11 cellular contexts compared by ENCODE assay signal in the genomic region with DNA sequence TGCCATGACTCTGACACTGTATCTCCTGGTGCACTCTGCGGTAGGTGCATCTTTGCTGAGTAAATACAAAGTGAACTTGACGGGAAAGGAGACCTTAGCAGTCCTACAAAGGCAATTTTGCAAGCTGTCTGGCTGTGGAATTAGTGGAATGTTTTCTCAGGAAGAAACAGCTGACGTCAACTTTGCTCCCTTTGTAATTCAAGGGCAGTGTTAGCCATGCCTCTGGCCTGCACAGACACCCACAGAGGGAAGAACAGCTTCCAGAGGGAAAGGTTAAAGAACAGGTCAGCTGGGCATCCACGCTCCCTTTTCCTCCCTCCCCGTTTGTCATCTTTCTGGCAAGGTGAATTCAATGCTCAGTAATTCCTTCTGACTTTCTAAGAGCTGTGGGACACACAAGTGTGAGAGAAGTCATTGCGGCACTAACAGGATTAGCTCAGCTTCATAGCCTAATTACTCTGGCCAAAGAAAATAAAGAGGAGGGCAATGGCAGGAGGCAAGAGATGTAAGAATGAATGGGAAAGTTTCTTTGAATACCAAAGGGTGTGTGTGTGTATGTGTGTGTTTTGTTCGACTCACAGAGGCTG.
DNase-seq lines count a peak whose midpoint lies in the region; ATAC-seq and TF ChIP-seq lines count a peak whose summit lies in the region.
"Had no signal": no experiment of that assay in that cellular context is flagged by ENCODE, and none has a peak within 500 bp of the region (broad histone marks: within the 10 kb centered on the region; RNA-seq: fewer than 3 reads in every experiment).

No MANE protein-coding gene starts in this region.

- no peaks in the 10 kb centered on the region for H3K27me3 Mint-ChIP-seq in activated CD4-positive, alpha-beta memory T cell treated with anti-CD3 and anti-CD28 coated beads for 36 hours
- H3K27me3 Mint-ChIP-seq: activated CD4-positive, alpha-beta T cell treated with anti-CD3 and anti-CD28 coated beads, Interleukin-2, amount 10 ng/mL, durations not matched to agents 24 days and 14 days had no signal

- H3K4me3 Mint-ChIP-seq in activated CD4-positive, alpha-beta memory T cell treated with anti-CD3 and anti-CD28 coated beads for 36 hours = no peak overlapping the region
- H3K4me3 Mint-ChIP-seq: activated CD4-positive, alpha-beta T cell treated with anti-CD3 and anti-CD28 coated beads, Interleukin-2, amount 10 ng/mL, durations not matched to agents 24 days and 14 days had no signal

- no peaks in the 10 kb centered on the region; the same call in 1 of the 2 replicates for H3K9me3 ChIP-seq in iPS-20b (ENCODE audit: insufficient read depth, low read depth, low read length)

- H3K4me3 ChIP-seq in cardiac fibroblast (replicated peaks in 1 of 2; ENCODE audit: low read depth in 2 of 2, low read length in 2 of 2) = no peak overlapping the region
- 0 out of 2 replicates have a peak overlapping the region, but pooled peaks have one; percentile 16 for H3K4me3 ChIP-seq in iPS-20b (ENCODE audit: low read length)

- no peak overlapping the region for H3K27ac Mint-ChIP-seq in activated CD4-positive, alpha-beta memory T cell treated with anti-CD3 and anti-CD28 coated beads for 36 hours
- no peak overlapping the region for H3K27ac Mint-ChIP-seq in activated naive CD4-positive, alpha-beta T cell treated with anti-CD3 and anti-CD28 coated beads, Interleukin-2, amount 50 U/mL, for 72 hours
- H3K27ac Mint-ChIP-seq: activated CD4-positive, alpha-beta T cell treated with anti-CD3 and anti-CD28 coated beads, Interleukin-2, amount 10 ng/mL, durations not matched to agents 24 days and 14 days had no signal

- CTCF ChIA-PET in activated CD4-positive, alpha-beta memory T cell treated with anti-CD3 and anti-CD28 coated beads for 36 hours (lab: Charles Lee) = no interaction called here
- CTCF ChIA-PET in RWPE1 (lab: Yijun Ruan, JAX) = interaction anchor here (0.6 kb wide), 1 partner anchor 693 kb away, joined by 3 read pairs; no protein-coding TSS in a partner anchor

- DNase-seq in H4 (ENCODE audit: low spot score) (peak; percentile 6), cardiac fibroblast (ENCODE audit: low read depth in 2 of 2) (peak; percentile 10 to 59), renal cortical epithelial cell (ENCODE audit: low read depth) (peak; percentile 80), NCI-H345 treated with DMSO at 0.1 percent for 48 hours (lab: John Stamatoyannopoulos, UW; ENCODE audit: unreplicated experiment) (no peak), RWPE1 (ENCODE audit: low spot score) (no peak)
- no peak for DNase-seq in activated CD4-positive, alpha-beta memory T cell treated with anti-CD3 and anti-CD28 coated beads for 36 hours
- DNase-seq in activated naive CD4-positive, alpha-beta T cell treated with anti-CD3 and anti-CD28 coated beads, Interleukin-2, amount 50 U/mL, for 72 hours (ENCODE audit: low spot score in 2 of 2) = no peak
- DNase-seq: activated CD4-positive, alpha-beta T cell treated with anti-CD3 and anti-CD28 coated beads, Interleukin-2, amount 10 ng/mL, durations not matched to agents 24 days and 14 days; Calu3; OCI-M1 had no signal

- peaks cover 9% of the 10 kb centered on the region for H3K9me3 Mint-ChIP-seq in activated CD4-positive, alpha-beta memory T cell treated with anti-CD3 and anti-CD28 coated beads for 36 hours
- H3K9me3 Mint-ChIP-seq in activated naive CD4-positive, alpha-beta T cell treated with anti-CD3 and anti-CD28 coated beads, Interleukin-2, amount 50 U/mL, for 72 hours = peaks cover 0 to 4% of the 10 kb centered on the region in 2 donors
- H3K9me3 Mint-ChIP-seq: activated CD4-positive, alpha-beta T cell treated with anti-CD3 and anti-CD28 coated beads, Interleukin-2, amount 10 ng/mL, durations not matched to agents 24 days and 14 days had no signal

- peaks cover 17% of the 10 kb centered on the region for H3K4me1 ChIP-seq in iPS-20b (ENCODE audit: insufficient read depth, low read length)

- TF ChIP-seq CTCF in cardiac fibroblast (IDR thresholded peaks at IDR 0.05; ENCODE audit: low read depth, low read length) (no peak), RWPE1 (conservative IDR thresholded peaks at IDR 0.05; ENCODE audit: low read depth) (no peak)

- no peak overlapping the region for H3K27ac ChIP-seq in iPS-20b (ENCODE audit: low read length)
- no peak overlapping the region for H3K27ac ChIP-seq in RWPE1

- POLR2A ChIA-PET in activated CD4-positive, alpha-beta memory T cell treated with anti-CD3 and anti-CD28 coated beads for 36 hours (lab: Charles Lee) = no interaction called here
- POLR2A ChIA-PET in RWPE1 (lab: Yijun Ruan, JAX; ENCODE audit: low non-redundant PET) = no interaction called here

- no peak for ATAC-seq in activated naive CD4-positive, alpha-beta T cell treated with anti-CD3 and anti-CD28 coated beads, Interleukin-2, amount 50 U/mL, for 72 hours

- intact Hi-C loops in activated CD4-positive, alpha-beta memory T cell treated with anti-CD3 and anti-CD28 coated beads for 36 hours (cut with micrococcal nuclease) = no loop called here

- H3K36me3 Mint-ChIP-seq in activated CD4-positive, alpha-beta memory T cell treated with anti-CD3 and anti-CD28 coated beads for 36 hours = no peaks in the 10 kb centered on the region
- H3K36me3 Mint-ChIP-seq in activated naive CD4-positive, alpha-beta T cell treated with anti-CD3 and anti-CD28 coated beads, Interleukin-2, amount 50 U/mL, for 72 hours = no peaks in the 10 kb centered on the region

- 0 out of 2 replicates have a peak overlapping the region, but pooled peaks have one; percentile 4 for H3K9ac ChIP-seq in iPS-20b (ENCODE audit: low read depth, low read length)

- no peaks in the 10 kb centered on the region for H3K4me1 Mint-ChIP-seq in activated CD4-positive, alpha-beta memory T cell treated with anti-CD3 and anti-CD28 coated beads for 36 hours (ENCODE audit: low read depth)
- H3K4me1 Mint-ChIP-seq: activated CD4-positive, alpha-beta T cell treated with anti-CD3 and anti-CD28 coated beads, Interleukin-2, amount 10 ng/mL, durations not matched to agents 24 days and 14 days had no signal

- no peaks in the 10 kb centered on the region for H3K36me3 ChIP-seq in iPS-20b (ENCODE audit: insufficient read depth, low read depth, low read length)

- H3K27me3 ChIP-seq in iPS-20b (ENCODE audit: insufficient read depth, low read length) = no peaks in the 10 kb centered on the region

Comparison
In these comparisons a context has a peak if more than half of its experiments do, and no peak if none do; other contexts are left out.
1. DNase-seq: peak in H4 (single experiment), cardiac fibroblast (2 of 2) and renal cortical epithelial cell (single experiment); none in activated CD4-positive, alpha-beta memory T cell treated with anti-CD3 and anti-CD28 coated beads for 36 hours (single experiment), activated naive CD4-positive, alpha-beta T cell treated with anti-CD3 and anti-CD28 coated beads, Interleukin-2, amount 50 U/mL, for 72 hours (0 of 2), NCI-H345 treated with DMSO at 0.1 percent for 48 hours (single experiment) and RWPE1 (single experiment).